1 cellular context compared by ENCODE assay signal in genomic region chr20:49278817-49279676, GRCh38.
TF ChIP-seq lines count a peak whose summit lies in the region.

No MANE protein-coding gene starts in this region.

TF ChIP-seq in HepG2, 621 proteins besides CTCF, POLR2A, EP300 and RAD21 (continued from another document and continues in another):
- no peak for TF ChIP-seq ZBTB40 (IDR thresholded peaks at IDR 0.05)
- TF ChIP-seq ZBTB40 (CRISPR knock-in tag; IDR thresholded peaks at IDR 0.05), result 0 out of 2 replicates have a peak, but pooled peaks have one; percentile 4
- no peak for TF ChIP-seq SP140L (CRISPR knock-in tag; IDR thresholded peaks at IDR 0.05; ENCODE audit: borderline replicate concordance)
- TF ChIP-seq FOXO4 (CRISPR knock-in tag; conservative IDR thresholded peaks at IDR 0.05), result 0 out of 2 replicates have a peak, but pooled peaks have one; percentile 86
- TF ChIP-seq ZNF589 (CRISPR knock-in tag; conservative IDR thresholded peaks at IDR 0.05), result no peak
- no peak for TF ChIP-seq BHLHE40 (IDR thresholded peaks at IDR 0.05; ENCODE audit: low read length)
- no peak for TF ChIP-seq SMARCC2 (IDR thresholded peaks at IDR 0.05)
- TF ChIP-seq POLR2AphosphoS2 (IDR thresholded peaks at IDR 0.05; ENCODE audit: low read depth, low read length), result no peak
- peak; percentile 26; the same call in 1 of the 2 replicates for TF ChIP-seq NFAT5 (CRISPR knock-in tag; IDR thresholded peaks at IDR 0.05)
- no peak for TF ChIP-seq HNRNPLL (IDR thresholded peaks at IDR 0.05; ENCODE audit: low read depth, low read length, poor library complexity, severe bottlenecking)
- no peak for TF ChIP-seq ZNF101 (CRISPR knock-in tag; IDR thresholded peaks at IDR 0.05; ENCODE audit: borderline replicate concordance, low read depth)
- TF ChIP-seq ATRX (CRISPR knock-in tag; IDR thresholded peaks at IDR 0.05; ENCODE audit: borderline replicate concordance), result no peak
- no peak for TF ChIP-seq MAF1 (CRISPR knock-in tag; IDR thresholded peaks at IDR 0.05; ENCODE audit: borderline replicate concordance)
- TF ChIP-seq NR2F2 (IDR thresholded peaks at IDR 0.05; ENCODE audit: borderline replicate concordance, low read depth), result 0 out of 2 replicates have a peak, but pooled peaks have one; percentile 15
- TF ChIP-seq ZNF414 (CRISPR knock-in tag; IDR thresholded peaks at IDR 0.05), result no peak
- no peak for TF ChIP-seq ZSCAN5A (CRISPR knock-in tag; IDR thresholded peaks at IDR 0.05; ENCODE audit: borderline replicate concordance)
- TF ChIP-seq TSC22D2 (CRISPR knock-in tag; IDR thresholded peaks at IDR 0.05; ENCODE audit: borderline replicate concordance), result no peak
- TF ChIP-seq HNRNPK (IDR thresholded peaks at IDR 0.05; ENCODE audit: low read depth, low read length, poor library complexity, severe bottlenecking), result no peak
- no peak; the same call in 1 of the 2 replicates for TF ChIP-seq ZNF607 (CRISPR knock-in tag; IDR thresholded peaks at IDR 0.05; ENCODE audit: borderline replicate concordance)
- TF ChIP-seq ZNF776 (CRISPR knock-in tag; IDR thresholded peaks at IDR 0.05), result no peak
- no peak for TF ChIP-seq SP5 (CRISPR knock-in tag; IDR thresholded peaks at IDR 0.05; ENCODE audit: borderline replicate concordance, low read depth)
- TF ChIP-seq ZNF770 (CRISPR knock-in tag; IDR thresholded peaks at IDR 0.05), result no peak
- TF ChIP-seq XBP1 (CRISPR knock-in tag; IDR thresholded peaks at IDR 0.05), result 0 out of 2 replicates have a peak, but pooled peaks have one; percentile 30
- TF ChIP-seq FLYWCH1 (CRISPR knock-in tag; IDR thresholded peaks at IDR 0.05), result no peak
- TF ChIP-seq ZNF639 (CRISPR knock-in tag; conservative IDR thresholded peaks at IDR 0.05), result no peak
- 0 out of 2 replicates have a peak, but pooled peaks have one; percentile 63 for TF ChIP-seq CREB3 (CRISPR knock-in tag; IDR thresholded peaks at IDR 0.05)
